In the genomic region with DNA sequence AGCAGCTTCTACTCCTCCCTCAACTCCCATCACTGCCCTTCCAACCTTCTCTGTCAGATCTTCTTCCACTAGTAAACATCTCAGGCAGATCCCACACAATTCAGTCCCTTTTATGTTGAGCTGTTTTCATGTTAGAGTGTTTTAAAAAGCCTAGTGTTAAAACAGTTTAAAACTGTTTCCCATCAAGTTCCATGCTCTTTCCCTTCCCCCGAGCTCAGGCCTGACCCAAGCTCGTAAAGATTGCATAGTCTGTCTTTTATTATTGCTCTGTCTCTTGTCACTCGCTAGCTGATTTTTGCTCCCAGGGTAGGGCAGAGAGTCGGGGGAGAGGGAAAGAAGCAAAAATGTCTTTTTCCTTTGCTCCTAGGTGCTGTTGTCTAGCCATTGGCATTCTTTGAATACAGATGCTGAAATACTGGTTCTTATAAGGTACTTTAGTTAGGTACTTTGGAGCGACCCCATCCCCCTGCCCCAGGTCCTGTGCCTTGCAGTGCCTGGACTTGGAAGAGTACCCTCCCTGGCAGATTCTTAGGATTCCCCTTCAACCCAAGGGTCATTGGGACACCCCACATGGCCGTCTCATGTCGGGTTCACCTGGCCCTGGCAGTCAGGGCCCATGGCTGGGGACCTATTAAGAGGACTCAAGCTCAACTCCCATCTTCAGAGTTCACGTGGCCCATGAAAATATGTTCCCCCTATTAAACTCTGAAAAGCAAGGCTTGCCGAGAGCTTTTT, we compare ENCODE assay signal across 11 cellular contexts.
"Had no signal": no experiment of that assay in that cellular context is flagged by ENCODE, and none has a peak within 500 bp of the region (broad histone marks: within the 10 kb centered on the region; RNA-seq: fewer than 3 reads in every experiment).

No MANE protein-coding gene starts in this region.

- DNase-seq: activated CD4-positive, alpha-beta memory T cell treated with anti-CD3 and anti-CD28 coated beads, Interleukin-2, amount 10 ng/mL, durations not matched to agents 7 days and 5 days; activated CD4-positive, alpha-beta T cell treated with anti-CD3 and anti-CD28 coated beads for 4 hours; activated naive CD8-positive, alpha-beta T cell treated with anti-CD3 and anti-CD28 coated beads for 36 hours; kidney; left ventricle myocardium superior; mesendoderm; stimulated activated CD4-positive, alpha-beta T cell treated with anti-CD3 and anti-CD28 coated beads, Interleukin-2, amount 100 ng/mL, for 48 hours; T-helper 2 cell had no signal

- H3K9ac ChIP-seq: parathyroid adenoma had no signal

- H3K9me3 Mint-ChIP-seq: activated CD4-positive, alpha-beta memory T cell treated with anti-CD3 and anti-CD28 coated beads, Interleukin-2, amount 10 ng/mL, durations not matched to agents 7 days and 5 days; activated naive CD8-positive, alpha-beta T cell treated with anti-CD3 and anti-CD28 coated beads for 36 hours; stimulated activated memory B cell treated with anti-CD40 and anti-IgM and Interleukin-4, amounts not matched to agents 10 μg/mL and 1 μg/mL and 100 μg/mL, for 72 hours; WTC11 had no signal

- H3K4me3 Mint-ChIP-seq: activated CD4-positive, alpha-beta memory T cell treated with anti-CD3 and anti-CD28 coated beads, Interleukin-2, amount 10 ng/mL, durations not matched to agents 7 days and 5 days; activated naive CD8-positive, alpha-beta T cell treated with anti-CD3 and anti-CD28 coated beads for 36 hours; stimulated activated memory B cell treated with anti-CD40 and anti-IgM and Interleukin-4, amounts not matched to agents 10 μg/mL and 1 μg/mL and 100 μg/mL, for 72 hours; WTC11 had no signal

- H3K4me1 Mint-ChIP-seq: activated naive CD8-positive, alpha-beta T cell treated with anti-CD3 and anti-CD28 coated beads for 36 hours had no signal

- H3K27ac ChIP-seq: parathyroid adenoma had no signal

- H3K36me3 Mint-ChIP-seq: activated naive CD8-positive, alpha-beta T cell treated with anti-CD3 and anti-CD28 coated beads for 36 hours; stimulated activated memory B cell treated with anti-CD40 and anti-IgM and Interleukin-4, amounts not matched to agents 10 μg/mL and 1 μg/mL and 100 μg/mL, for 72 hours; WTC11 had no signal

- ATAC-seq: left ventricle myocardium superior; stimulated activated memory B cell treated with anti-CD40 and anti-IgM and Interleukin-4, amounts not matched to agents 10 μg/mL and 1 μg/mL and 100 μg/mL, for 72 hours; WTC11 had no signal

- H3K27ac Mint-ChIP-seq: activated CD4-positive, alpha-beta memory T cell treated with anti-CD3 and anti-CD28 coated beads, Interleukin-2, amount 10 ng/mL, durations not matched to agents 7 days and 5 days; activated naive CD8-positive, alpha-beta T cell treated with anti-CD3 and anti-CD28 coated beads for 36 hours; stimulated activated memory B cell treated with anti-CD40 and anti-IgM and Interleukin-4, amounts not matched to agents 10 μg/mL and 1 μg/mL and 100 μg/mL, for 72 hours; WTC11 had no signal

- H3K79me2 ChIP-seq: parathyroid adenoma had no signal

- H3K4me1 ChIP-seq: parathyroid adenoma had no signal

- H2AFZ ChIP-seq: parathyroid adenoma had no signal
